Comparison of ENCODE assay signal across 15 cellular contexts in the genomic region with DNA sequence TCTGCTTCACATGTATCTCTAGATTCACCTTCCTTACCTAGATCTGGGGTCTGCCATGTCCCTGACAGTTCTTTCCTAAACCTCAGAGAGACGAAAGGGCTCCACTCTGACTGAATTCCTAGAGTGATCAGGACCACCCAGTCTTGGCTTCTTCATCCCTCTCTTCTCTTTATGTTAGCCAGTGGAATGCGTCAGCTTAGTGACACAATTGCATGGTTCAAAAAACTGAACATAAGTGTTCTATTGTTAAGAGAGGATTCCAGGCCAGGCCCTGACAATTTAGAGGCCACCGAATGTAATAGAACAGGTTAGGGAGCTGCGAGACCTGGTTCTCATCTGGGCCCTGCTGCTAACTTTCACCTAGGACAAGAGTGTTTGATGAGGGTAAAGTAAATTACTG. TPM values are rescaled to one million over a fixed set of nuclear protein-coding genes. Genes with fewer than 3 reads are reported as not detected.
DNase-seq lines count a peak whose midpoint lies in the region; ATAC-seq, FAIRE-seq and TF ChIP-seq lines count a peak whose summit lies in the region.
"Had no signal": no experiment of that assay in that cellular context is flagged by ENCODE, and none has a peak within 500 bp of the region (broad histone marks: within the 10 kb centered on the region; RNA-seq: fewer than 3 reads in every experiment).

No MANE protein-coding gene starts in this region.

- CTCF ChIA-PET in OCI-LY7 (lab: Charles Lee; ENCODE audit: unreplicated experiment), result no interaction called here

- H3K4me1 Mint-ChIP-seq in astrocyte (ENCODE audit: low read depth, unreplicated experiment), result peaks cover 16% of the 10 kb centered on the region

- H3K4me3 Mint-ChIP-seq in astrocyte (ENCODE audit: unreplicated experiment), result no peak overlapping the region

- no peaks in the 10 kb centered on the region for H3K9me2 ChIP-seq in OCI-LY7 (ENCODE audit: insufficient read depth, low read length)

- peaks cover 12% of the 10 kb centered on the region; the same call in 1 of the 2 replicates for H3K36me3 ChIP-seq in OCI-LY7 (ENCODE audit: insufficient read depth, low read length)
- no peaks in the 10 kb centered on the region for H3K36me3 ChIP-seq in astrocyte (ENCODE audit: insufficient read depth, low read length)
- H3K36me3 ChIP-seq: BE2C had no signal

- H3K4me1 ChIP-seq in OCI-LY7 (ENCODE audit: insufficient read depth, low read length, poor library complexity, severe bottlenecking) (peaks cover 22% of the 10 kb centered on the region), astrocyte (ENCODE audit: insufficient read depth, low read length) (no peaks in the 10 kb centered on the region)

- intact Hi-C loops in OCI-LY7 (cut with micrococcal nuclease; ENCODE audit: unreplicated experiment), result no loop called here

- H2AFZ ChIP-seq in OCI-LY7 (ENCODE audit: low read length) (no peak overlapping the region), astrocyte (ENCODE audit: low read depth, low read length) (no peak overlapping the region)

- no peaks in the 10 kb centered on the region for H3K27me3 Mint-ChIP-seq in astrocyte (ENCODE audit: low read depth, unreplicated experiment)
- H3K27me3 Mint-ChIP-seq: CD4-positive, alpha-beta memory T cell had no signal

- H3K79me2 ChIP-seq in OCI-LY7 (ENCODE audit: insufficient read depth, low read depth, low read length), result 0 out of 2 replicates have a peak, but pooled peaks cover 7% of the 10 kb centered on the region
- H3K79me2 ChIP-seq in astrocyte (ENCODE audit: insufficient read depth, low read length), result peaks cover 15% of the 10 kb centered on the region

- TF ChIP-seq CTCF in OCI-LY7 (conservative IDR thresholded peaks at IDR 0.05; ENCODE audit: low read length) (no peak), astrocyte (IDR thresholded peaks at IDR 0.05; ENCODE audit: insufficient read depth, low read depth, low read length) (no peak)

- H3K9ac ChIP-seq in astrocyte (ENCODE audit: low read length), result no peak overlapping the region

- ATAC-seq in HG03432 (IDR thresholded peaks at IDR 0.05; ENCODE audit: unreplicated experiment) (no peak), GM21619 (IDR thresholded peaks at IDR 0.05; ENCODE audit: unreplicated experiment) (no peak)

- FAIRE-seq in astrocyte (lab: Jason Lieb, UNC), result no peak

- H3K4me2 ChIP-seq in OCI-LY7 (ENCODE audit: low read length), result no peak overlapping the region
- H3K4me2 ChIP-seq in astrocyte (ENCODE audit: low read length), result no peak overlapping the region

- POLR2A ChIA-PET in OCI-LY7 (lab: Charles Lee), result interaction anchor here (0.6 to 3.4 kb wide), 2 partner anchors 10 to 573 kb away, joined by 5 to 19 read pairs; a partner anchor contains a TSS

- peaks cover 5% of the 10 kb centered on the region for H3K36me3 Mint-ChIP-seq in astrocyte (ENCODE audit: low read depth, unreplicated experiment)
- H3K36me3 Mint-ChIP-seq: CD4-positive, alpha-beta memory T cell had no signal

- H3K27ac ChIP-seq in OCI-LY7 (ENCODE audit: low read depth, low read length, poor library complexity, severe bottlenecking), result no peak overlapping the region
- no peak overlapping the region for H3K27ac ChIP-seq in astrocyte (ENCODE audit: low read depth, low read length)
- H3K27ac ChIP-seq in caudate nucleus (ENCODE audit: low read depth, low read length), result no peak overlapping the region

- H3K9me3 Mint-ChIP-seq in astrocyte (ENCODE audit: unreplicated experiment), result no peaks in the 10 kb centered on the region
- H3K9me3 Mint-ChIP-seq: CD4-positive, alpha-beta memory T cell had no signal

- no peak for DNase-seq in OCI-LY7 (ENCODE audit: low spot score)
- DNase-seq in astrocyte (ENCODE audit: low read depth), result no peak
- peak; percentile 55 for DNase-seq in medulla oblongata (ENCODE audit: extremely low spot score)
- DNase-seq in superior temporal gyrus (ENCODE audit: extremely low spot score), result peak; percentile 33
- no peak for DNase-seq in caudate nucleus (lab: John Stamatoyannopoulos, UW)
- no peak for DNase-seq in GF-D8 (lab: John Stamatoyannopoulos, UW)
- DNase-seq: BE2C; CD4-positive, alpha-beta memory T cell; DMS79; HCEC 1CT; NCI-H1436 treated with DMSO at 0.1 percent for 48 hours; NCI-H2081; NCI-H524 had no signal

- H3K4me3 ChIP-seq in OCI-LY7 (ENCODE audit: low read depth, low read length, poor library complexity, severe bottlenecking) (no peak overlapping the region), astrocyte (ENCODE audit: insufficient read depth, low read depth, low read length) (no peak overlapping the region)

- H3K9me3 ChIP-seq in OCI-LY7 (ENCODE audit: low read length) (no peaks in the 10 kb centered on the region), astrocyte (ENCODE audit: insufficient read depth, low read depth, low read length) (no peaks in the 10 kb centered on the region)
- H3K9me3 ChIP-seq: BE2C had no signal

- H4K20me1 ChIP-seq in OCI-LY7 (ENCODE audit: insufficient read depth, low read length), result no peaks in the 10 kb centered on the region
- peaks cover 12% of the 10 kb centered on the region for H4K20me1 ChIP-seq in astrocyte (ENCODE audit: insufficient read depth, low read length)

- TSS peak; percentile 68 for BruUV-seq in OCI-LY7 (replicated peaks; lab: Mats Ljungman, UMichigan)

- H3K27me3 ChIP-seq in astrocyte (ENCODE audit: insufficient read depth, low read length), result no peaks in the 10 kb centered on the region
- H3K27me3 ChIP-seq: BE2C had no signal

- H3K27ac Mint-ChIP-seq in astrocyte (ENCODE audit: unreplicated experiment), result peak overlapping the region; percentile 5

RNA-seq across cellular contexts. Expression of a gene that starts 10.0 kb away (rescaled TPM):
- total RNA-seq in OCI-LY7 (2014; rRNA removed; shearing (Covaris generic)), result 12.7 and 14.0 TPM in 2 replicates
- total RNA-seq in OCI-LY7 (2022) (24.6 and 28.6 TPM in 2 replicates), astrocyte (11.5 and 12.3 TPM in 2 replicates)

RNA-seq across cellular contexts. Expression of a gene that starts 40.7 kb away (rescaled TPM):
- 44.8 and 49.2 TPM in 2 replicates for total RNA-seq in OCI-LY7 (2014; rRNA removed; shearing (Covaris generic))
- total RNA-seq in OCI-LY7 (2022) (61.3 and 72.7 TPM in 2 replicates), astrocyte (43.9 and 46.7 TPM in 2 replicates)

Comparison
In these comparisons a context has a peak if more than half of its experiments do, and no peak if none do; other contexts are left out.
1. DNase-seq: peak in medulla oblongata (single experiment) and superior temporal gyrus (single experiment); none in OCI-LY7 (single experiment), astrocyte (single experiment), caudate nucleus (0 of 61) and GF-D8 (single experiment).